Comparison of ENCODE assay signal across 23 cellular contexts in the genomic region with DNA sequence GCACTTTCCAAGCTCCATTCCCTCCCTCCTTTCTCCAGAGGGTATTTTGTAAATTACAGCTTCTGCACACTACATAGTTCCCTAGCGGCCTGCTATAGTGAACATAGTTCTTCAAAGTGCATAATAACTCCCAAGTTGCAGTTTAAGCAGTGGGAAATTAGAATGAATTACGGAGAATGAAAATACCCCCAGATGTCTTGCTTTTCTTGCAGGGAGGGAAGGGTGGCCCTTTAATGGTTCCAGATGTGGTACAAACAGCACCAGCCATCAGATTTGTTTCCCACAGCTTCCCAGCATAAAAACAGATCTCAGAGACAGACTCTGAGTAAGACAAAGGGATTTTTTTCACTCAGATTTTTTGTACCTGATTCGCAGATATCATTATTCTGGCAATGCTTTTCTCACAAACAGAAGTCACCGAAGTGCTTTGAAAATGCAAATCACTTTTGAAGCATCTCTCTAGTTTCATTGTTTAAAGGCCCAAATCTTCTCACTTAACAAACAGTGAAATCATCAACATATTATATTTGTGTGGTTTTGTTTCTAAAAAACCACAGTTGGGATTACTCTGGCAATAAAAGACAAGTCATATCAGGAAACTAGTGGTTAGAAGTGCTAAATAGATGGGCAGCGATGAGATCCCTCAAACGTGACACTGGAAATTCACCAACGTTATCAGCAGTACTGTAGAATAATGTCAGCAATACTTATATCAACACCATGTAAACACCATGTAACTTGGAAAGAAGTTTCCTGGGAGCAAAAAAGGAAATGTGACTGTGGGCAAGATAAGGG.
"Had no signal": no experiment of that assay in that cellular context is flagged by ENCODE, and none has a peak within 500 bp of the region (broad histone marks: within the 10 kb centered on the region; RNA-seq: fewer than 3 reads in every experiment).

No MANE protein-coding gene starts in this region.

- DNase-seq: activated B cell treated with CpG ODN at 0.5 μM for 24 hours; activated CD4-positive, alpha-beta T cell treated with anti-CD3 and anti-CD28 coated beads for 36 hours; activated CD4-positive, alpha-beta T cell treated with anti-CD3 and anti-CD28 coated beads, Interleukin-2, amount 50 U/mL, for 4 hours; activated CD8-positive, alpha-beta memory T cell treated with anti-CD3 and anti-CD28 coated beads, Interleukin-2, amount 50 U/mL, for 48 hours; activated naive CD4-positive, alpha-beta T cell treated with anti-CD3 and anti-CD28 coated beads for 36 hours; activated naive CD8-positive, alpha-beta T cell treated with anti-CD3 and anti-CD28 coated beads, Interleukin-2, amount 10 ng/mL, durations not matched to agents 7 days and 5 days; activated T-cell treated with anti-CD3 and anti-CD28 coated beads, Interleukin-2, amount 50 U/mL, for 48 hours; amniotic stem cell; effector memory CD4-positive, alpha-beta T cell; glutamatergic neuron; kidney glomerular epithelial cell; left ventricle myocardium inferior; naive thymus-derived CD8-positive, alpha-beta T cell; ovary; stimulated activated CD4-positive, alpha-beta T cell treated with anti-CD3 and anti-CD28 coated beads, Interleukin-4, amount 100 ng/mL, for 24 hours; stimulated activated naive CD8-positive, alpha-beta T cell treated with anti-CD3 and anti-CD28 coated beads, Interleukin-15, Interleukin-2, amounts not matched to agents 100 U/mL and 50 U/mL, for 24 hours; T1000; upper lobe of left lung had no signal

- H3K36me3 Mint-ChIP-seq: activated naive CD8-positive, alpha-beta T cell treated with anti-CD3 and anti-CD28 coated beads, Interleukin-2, amount 10 ng/mL, durations not matched to agents 7 days and 5 days; naive thymus-derived CD8-positive, alpha-beta T cell had no signal

- H3K4me3 ChIP-seq: breast epithelium, hepatocyte, left ventricle myocardium inferior, ovary, prostate gland, upper lobe of left lung had no signal

- H3K9me3 ChIP-seq: breast epithelium, neutrophil, ovary, prostate gland, upper lobe of left lung had no signal

- H3K79me2 ChIP-seq: hepatocyte had no signal

- H3K4me1 ChIP-seq: breast epithelium, left ventricle myocardium inferior, prostate gland, upper lobe of left lung had no signal

- H3K36me3 ChIP-seq: breast epithelium, left ventricle myocardium inferior, neutrophil, ovary, prostate gland, upper lobe of left lung had no signal

- H3K4me1 Mint-ChIP-seq: activated B cell treated with CpG ODN at 0.5 μM for 24 hours; activated CD4-positive, alpha-beta T cell treated with anti-CD3 and anti-CD28 coated beads for 36 hours; activated naive CD8-positive, alpha-beta T cell treated with anti-CD3 and anti-CD28 coated beads, Interleukin-2, amount 10 ng/mL, durations not matched to agents 7 days and 5 days; central memory CD8-positive, alpha-beta T cell; naive thymus-derived CD8-positive, alpha-beta T cell had no signal

- H3K9me3 Mint-ChIP-seq: activated B cell treated with CpG ODN at 0.5 μM for 24 hours; activated naive CD4-positive, alpha-beta T cell treated with anti-CD3 and anti-CD28 coated beads for 36 hours; activated naive CD8-positive, alpha-beta T cell treated with anti-CD3 and anti-CD28 coated beads, Interleukin-2, amount 10 ng/mL, durations not matched to agents 7 days and 5 days had no signal

- H3K4me3 Mint-ChIP-seq: activated B cell treated with CpG ODN at 0.5 μM for 24 hours; activated CD4-positive, alpha-beta T cell treated with anti-CD3 and anti-CD28 coated beads for 36 hours; activated naive CD4-positive, alpha-beta T cell treated with anti-CD3 and anti-CD28 coated beads for 36 hours; activated naive CD8-positive, alpha-beta T cell treated with anti-CD3 and anti-CD28 coated beads, Interleukin-2, amount 10 ng/mL, durations not matched to agents 7 days and 5 days; central memory CD8-positive, alpha-beta T cell; naive thymus-derived CD8-positive, alpha-beta T cell had no signal

- H3K27me3 Mint-ChIP-seq: activated B cell treated with CpG ODN at 0.5 μM for 24 hours; activated CD4-positive, alpha-beta T cell treated with anti-CD3 and anti-CD28 coated beads for 36 hours; activated naive CD8-positive, alpha-beta T cell treated with anti-CD3 and anti-CD28 coated beads, Interleukin-2, amount 10 ng/mL, durations not matched to agents 7 days and 5 days; central memory CD8-positive, alpha-beta T cell; naive thymus-derived CD8-positive, alpha-beta T cell had no signal

- H3K4me2 ChIP-seq: hepatocyte had no signal

- H3K27ac ChIP-seq: breast epithelium, hepatocyte, left ventricle myocardium inferior, neutrophil, ovary, prostate gland, upper lobe of left lung had no signal

- H2AFZ ChIP-seq: hepatocyte had no signal

- H3K27ac Mint-ChIP-seq: activated B cell treated with CpG ODN at 0.5 μM for 24 hours; activated CD4-positive, alpha-beta T cell treated with anti-CD3 and anti-CD28 coated beads for 36 hours; activated naive CD4-positive, alpha-beta T cell treated with anti-CD3 and anti-CD28 coated beads for 36 hours; activated naive CD8-positive, alpha-beta T cell treated with anti-CD3 and anti-CD28 coated beads, Interleukin-2, amount 10 ng/mL, durations not matched to agents 7 days and 5 days; naive thymus-derived CD8-positive, alpha-beta T cell had no signal

- H3K27me3 ChIP-seq: breast epithelium, hepatocyte, neutrophil, ovary, upper lobe of left lung had no signal
